1 cellular context compared by ENCODE assay signal in the genomic region with DNA sequence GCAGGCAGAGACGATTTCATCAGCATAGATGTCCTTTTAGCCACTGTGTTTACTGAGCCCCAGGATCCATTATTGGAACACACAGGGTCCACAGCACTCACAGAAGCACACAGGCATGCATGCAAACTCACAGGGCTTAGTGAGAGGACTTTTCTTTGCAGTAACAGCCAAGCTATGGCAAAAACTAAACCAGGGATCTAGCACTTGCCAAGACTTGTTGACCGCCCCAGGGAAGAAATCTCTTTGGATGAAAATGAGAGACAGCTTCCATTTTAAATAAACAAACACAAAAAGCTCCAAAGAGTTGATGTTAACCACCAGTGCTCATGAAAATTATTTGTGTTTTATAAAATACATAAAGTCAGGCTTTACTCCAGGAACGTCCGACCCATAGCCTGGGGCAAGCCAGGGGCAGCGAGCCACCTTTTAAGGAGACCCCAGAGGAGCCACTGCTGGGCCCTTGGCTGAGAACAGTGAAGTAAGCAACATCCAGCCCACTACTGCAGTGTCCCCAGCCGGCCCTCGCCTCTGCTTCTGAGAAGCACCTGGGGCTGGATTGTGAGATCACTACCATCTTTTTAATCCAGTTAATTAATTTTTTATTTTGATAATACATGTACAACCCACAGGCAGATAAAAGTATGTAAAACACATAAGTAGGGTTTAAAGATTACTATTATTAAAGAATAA.
TF ChIP-seq lines count a peak whose summit lies in the region.

No MANE protein-coding gene starts in this region.

TF ChIP-seq in IMR-90, 13 proteins besides CTCF, POLR2A, EP300 and RAD21:
- TF ChIP-seq FOS (IDR thresholded peaks at IDR 0.05; ENCODE audit: low read depth, low read length) (no peak), NFE2L2 (IDR thresholded peaks at IDR 0.05; ENCODE audit: low read depth, low read length) (no peak), MAFK (IDR thresholded peaks at IDR 0.05; ENCODE audit: low read depth, low read length) (no peak), CHD1 (IDR thresholded peaks at IDR 0.05; ENCODE audit: low read depth, low read length) (no peak), MXI1 (IDR thresholded peaks at IDR 0.05; ENCODE audit: borderline replicate concordance, low read depth, low read length) (no peak), CEBPB (IDR thresholded peaks at IDR 0.05; ENCODE audit: low read depth, low read length) (no peak), BHLHE40 (IDR thresholded peaks at IDR 0.05; ENCODE audit: low read depth, low read length) (no peak), RFX5 (IDR thresholded peaks at IDR 0.05; ENCODE audit: low read depth, low read length) (no peak), RCOR1 (IDR thresholded peaks at IDR 0.05; ENCODE audit: insufficient replicate concordance, low read length) (no peak), SMC3 (IDR thresholded peaks at IDR 0.05; ENCODE audit: low read depth, low read length) (no peak), MAZ (IDR thresholded peaks at IDR 0.05; ENCODE audit: borderline replicate concordance, low read depth, low read length) (no peak)
- TF ChIP-seq, protein P1, sequence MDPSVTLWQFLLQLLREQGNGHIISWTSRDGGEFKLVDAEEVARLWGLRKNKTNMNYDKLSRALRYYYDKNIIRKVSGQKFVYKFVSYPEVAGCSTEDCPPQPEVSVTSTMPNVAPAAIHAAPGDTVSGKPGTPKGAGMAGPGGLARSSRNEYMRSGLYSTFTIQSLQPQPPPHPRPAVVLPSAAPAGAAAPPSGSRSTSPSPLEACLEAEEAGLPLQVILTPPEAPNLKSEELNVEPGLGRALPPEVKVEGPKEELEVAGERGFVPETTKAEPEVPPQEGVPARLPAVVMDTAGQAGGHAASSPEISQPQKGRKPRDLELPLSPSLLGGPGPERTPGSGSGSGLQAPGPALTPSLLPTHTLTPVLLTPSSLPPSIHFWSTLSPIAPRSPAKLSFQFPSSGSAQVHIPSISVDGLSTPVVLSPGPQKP (IDR thresholded peaks at IDR 0.05; ENCODE audit: borderline replicate concordance, low read depth, low read length) = no peak
- TF ChIP-seq, protein P2, sequence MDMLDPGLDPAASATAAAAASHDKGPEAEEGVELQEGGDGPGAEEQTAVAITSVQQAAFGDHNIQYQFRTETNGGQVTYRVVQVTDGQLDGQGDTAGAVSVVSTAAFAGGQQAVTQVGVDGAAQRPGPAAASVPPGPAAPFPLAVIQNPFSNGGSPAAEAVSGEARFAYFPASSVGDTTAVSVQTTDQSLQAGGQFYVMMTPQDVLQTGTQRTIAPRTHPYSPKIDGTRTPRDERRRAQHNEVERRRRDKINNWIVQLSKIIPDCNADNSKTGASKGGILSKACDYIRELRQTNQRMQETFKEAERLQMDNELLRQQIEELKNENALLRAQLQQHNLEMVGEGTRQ (IDR thresholded peaks at IDR 0.05; ENCODE audit: low read depth, low read length) = no peak
TF ChIP-seq in IMR-90: peak in this region for 0.
